Comparison of ENCODE assay signal across 8 cellular contexts in genomic region chr20:1118336-1119127, GRCh38. TPM values are rescaled to one million over a fixed set of nuclear protein-coding genes. Genes with fewer than 3 reads are reported as not detected.
DNase-seq lines count a peak whose midpoint lies in the region; ATAC-seq, FAIRE-seq and TF ChIP-seq lines count a peak whose summit lies in the region.

Gene PSMF1, plus strand, starts transcription at chr20:1118602. Its CDS starts 172 bp downstream, at chr20:1118774.

- peaks cover 51% of the 10 kb centered on the region for H3K79me2 ChIP-seq in ACC112 (ENCODE audit: control insufficient read depth, insufficient read depth, low read length, unreplicated experiment)

- ATAC-seq in GM18868 (IDR thresholded peaks at IDR 0.05; ENCODE audit: unreplicated experiment) (peak; percentile 94), HG03108 (IDR thresholded peaks at IDR 0.05; ENCODE audit: unreplicated experiment) (peak; percentile 97)

- H3K4me3 ChIP-seq in ACC112 (ENCODE audit: low read depth, low read length) (peak within 1 kb of the TSS; percentile 98), breast epithelium (peak within 1 kb of the TSS; percentile 89 to 94 (median 94)), iPS-20b (ENCODE audit: low read length) (peak within 1 kb of the TSS; percentile 99), small intestine (ENCODE audit: low read depth in 1 of 2, low read length in 2 of 2) (peak within 1 kb of the TSS; percentile 89 to 96)

- H3K9ac ChIP-seq in iPS-20b (ENCODE audit: low read depth, low read length): peak within 1 kb of the TSS; percentile 95

- H3K36me3 ChIP-seq in ACC112 (ENCODE audit: insufficient read depth, low read length) (no peaks in the 10 kb centered on the region), breast epithelium (no peaks in the 10 kb centered on the region), iPS-20b (ENCODE audit: insufficient read depth, low read depth, low read length) (peaks cover 27% of the 10 kb centered on the region), small intestine (ENCODE audit: control insufficient read depth in 2 of 2, insufficient read depth in 2 of 2, low read length in 2 of 2) (no peaks in the 10 kb centered on the region)

- intact Hi-C loops in breast epithelium (cut with DNase I; ENCODE audit: low total_unique reads): no loop called here

- TF ChIP-seq CTCF in VCaP (conservative IDR thresholded peaks at IDR 0.05): peak; percentile 26
- peak in 2 of 3 donors; percentile 7 to 33 for TF ChIP-seq CTCF in breast epithelium (IDR thresholded peaks at IDR 0.05)

- peak within 1 kb of the TSS; percentile 89 for H2AFZ ChIP-seq in ACC112 (ENCODE audit: low read length, unreplicated experiment)

- H3K27me3 ChIP-seq in ACC112 (ENCODE audit: insufficient read depth, low read length): no peaks in the 10 kb centered on the region
- no peaks in the 10 kb centered on the region for H3K27me3 ChIP-seq in breast epithelium
- H3K27me3 ChIP-seq in iPS-20b (ENCODE audit: insufficient read depth, low read length): no peaks in the 10 kb centered on the region
- no peaks in the 10 kb centered on the region for H3K27me3 ChIP-seq in small intestine (ENCODE audit: control insufficient read depth in 2 of 2, insufficient read depth in 2 of 2, low read length in 2 of 2)

- TF ChIP-seq POLR2A in breast epithelium (IDR thresholded peaks at IDR 0.05): no peak

- no peak for FAIRE-seq in small intestine (lab: Jason Lieb, UNC)

- peak; percentile 95 for DNase-seq in NCI-H2196 (lab: John Stamatoyannopoulos, UW; ENCODE audit: unreplicated experiment)
- peak; percentile 91 to 94 for DNase-seq in breast epithelium (ENCODE audit: low spot score in 2 of 2)
- DNase-seq in small intestine: peak; percentile 96

- H3K9me3 ChIP-seq in breast epithelium (no peaks in the 10 kb centered on the region), iPS-20b (ENCODE audit: insufficient read depth, low read depth, low read length) (no peaks in the 10 kb centered on the region), small intestine (ENCODE audit: control insufficient read depth, low read depth) (no peaks in the 10 kb centered on the region)

- H3K27ac ChIP-seq in ACC112 (ENCODE audit: low read depth, low read length) (no peak within 1 kb of the TSS), VCaP (peak within 1 kb of the TSS; percentile 97), breast epithelium (peak within 1 kb of the TSS; percentile 78 to 83), iPS-20b (ENCODE audit: low read length) (peak within 1 kb of the TSS; percentile 24), small intestine (ENCODE audit: low read depth in 1 of 2, low read length in 1 of 2) (peak within 1 kb of the TSS; percentile 73 to 88)

- WGBS in small intestine, 3 donors: 0 to 1% (median 1%) methylated on average over 60 to 62 of the region's 62 CpGs

- peaks cover 32% of the 10 kb centered on the region for H3K4me1 ChIP-seq in ACC112 (ENCODE audit: control insufficient read depth, insufficient read depth, low read length, unreplicated experiment)
- H3K4me1 ChIP-seq in breast epithelium: peaks cover 10 to 35% of the 10 kb centered on the region in 2 donors
- H3K4me1 ChIP-seq in iPS-20b (ENCODE audit: insufficient read depth, low read length): peaks cover 9% of the 10 kb centered on the region; the same call in 1 of the 2 replicates
- peaks cover 13 to 20% of the 10 kb centered on the region in 2 donors for H3K4me1 ChIP-seq in small intestine (ENCODE audit: control insufficient read depth in 2 of 2, insufficient read depth in 1 of 2, low read depth in 1 of 2, low read length in 1 of 2)

RNA-seq across cellular contexts. Expression of gene PSMF1, which starts in this region (rescaled TPM):
- total RNA-seq in breast epithelium: 10 to 100 TPM; 71.7 to 98.4 (median 75.1) TPM
- 10 to 100 TPM; 43.6 to 77.0 (median 48.4) TPM for polyA plus RNA-seq in small intestine
